Comparison of ENCODE assay signal across 1 cellular context in genomic region chr21:17492415-17493168, GRCh38.
TF ChIP-seq lines count a peak whose summit lies in the region.

No MANE protein-coding gene starts in this region.

TF ChIP-seq in HepG2, 621 proteins besides CTCF, POLR2A, EP300 and RAD21 (continued from another document):
- TF ChIP-seq DMTF1 (CRISPR knock-in tag; IDR thresholded peaks at IDR 0.05) (no peak), ATF7 (IDR thresholded peaks at IDR 0.05) (peak; percentile 73), ATF7 (CRISPR knock-in tag; IDR thresholded peaks at IDR 0.05) (no peak), ZMYM2 (CRISPR knock-in tag; IDR thresholded peaks at IDR 0.05) (no peak), ZNF12 (CRISPR knock-in tag; IDR thresholded peaks at IDR 0.05) (no peak)
